ENCODE assay signal across 13 cellular contexts in the genomic region with DNA sequence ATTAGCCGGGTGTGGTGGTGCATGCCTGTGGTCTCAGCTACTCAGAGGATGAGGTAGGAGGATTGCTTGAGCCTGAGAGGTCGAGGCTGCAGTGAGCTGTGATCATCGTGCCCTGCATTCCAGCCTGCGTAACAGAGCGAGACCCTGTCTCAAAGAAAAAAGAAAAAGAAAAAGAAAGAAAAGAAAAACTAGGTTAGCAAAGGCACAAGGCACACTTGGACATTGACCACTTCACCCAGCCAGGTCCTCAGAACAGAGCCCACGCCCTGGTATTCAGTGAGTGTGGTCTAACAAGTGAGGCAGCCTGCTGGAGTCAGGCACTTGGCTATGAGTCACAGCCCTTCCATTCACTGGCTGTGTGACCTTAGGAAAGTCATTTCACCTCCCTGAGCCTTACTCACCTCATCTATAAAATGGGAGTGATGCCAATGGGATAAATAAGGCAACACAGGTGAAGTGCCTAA. TPM values are rescaled to one million over a fixed set of nuclear protein-coding genes. Genes with fewer than 3 reads are reported as not detected.
DNase-seq lines count a peak whose midpoint lies in the region; ATAC-seq, FAIRE-seq and TF ChIP-seq lines count a peak whose summit lies in the region.
"Had no signal": no experiment of that assay in that cellular context is flagged by ENCODE, and none has a peak within 500 bp of the region (broad histone marks: within the 10 kb centered on the region; RNA-seq: fewer than 3 reads in every experiment).

No MANE protein-coding gene starts in this region.

- H3K9me3 Mint-ChIP-seq in astrocyte (ENCODE audit: unreplicated experiment), result peaks cover 2% of the 10 kb centered on the region
- H3K9me3 Mint-ChIP-seq: CD4-positive, alpha-beta T cell had no signal

- POLR2A ChIA-PET in HCT116 (lab: Charles Lee), result no interaction called here

- TF ChIP-seq RAD21 in HCT116 (IDR thresholded peaks at IDR 0.05; ENCODE audit: low read depth), result no peak

- H3K9me3 ChIP-seq in HCT116 (ENCODE audit: control insufficient read depth in 1 of 2, insufficient read depth in 1 of 2, low read depth in 1 of 2, low read length in 2 of 2) (no peaks in the 10 kb centered on the region), astrocyte (ENCODE audit: insufficient read depth, low read depth, low read length) (no peaks in the 10 kb centered on the region)

- BruUV-seq in HCT116 (replicated peaks; lab: Mats Ljungman, UMichigan), result no TSS peak

- H3K9me2 ChIP-seq in HCT116 (ENCODE audit: insufficient read depth), result no peaks in the 10 kb centered on the region

- no peak for TF ChIP-seq POLR2A in HCT116 (IDR thresholded peaks at IDR 0.05; ENCODE audit: borderline replicate concordance, extremely low read depth, insufficient read depth, insufficient read length)

- H3K9ac ChIP-seq in HCT116 (ENCODE audit: low read length) (peak overlapping the region; percentile 7; the same call in 1 of the 2 replicates), astrocyte (ENCODE audit: low read length) (no peak overlapping the region)

- RAD21 ChIA-PET in HCT116 (lab: Charles Lee; ENCODE audit: low non-redundant PET in 1 of 2, low total read pairs in 2 of 2, uncharacterized antibody in 2 of 2, unreplicated experiment in 2 of 2), result no interaction called here

- H3K36me3 ChIP-seq in HCT116 (ENCODE audit: control insufficient read depth in 1 of 2, insufficient read depth in 2 of 2, low read length in 2 of 2) (no peaks in the 10 kb centered on the region), astrocyte (ENCODE audit: insufficient read depth, low read length) (no peaks in the 10 kb centered on the region)

- DNase-seq in ACHN (peak; percentile 14), HCT116 (ENCODE audit: low read depth, low spot score) (peak; percentile 59), astrocyte (ENCODE audit: low read depth) (peak; percentile 83), islet precursor cell (peak; percentile 72), head of caudate nucleus (no peak), GM19239 (ENCODE audit: insufficient read length, low spot score) (no peak)
- DNase-seq: CD4-positive, alpha-beta T cell; hippocampal formation; NCI-H187 treated with DMSO at 0.1 percent for 48 hours had no signal

- H3K4me1 Mint-ChIP-seq in astrocyte (ENCODE audit: low read depth, unreplicated experiment), result peaks cover 15% of the 10 kb centered on the region

- H3K27ac Mint-ChIP-seq in astrocyte (ENCODE audit: unreplicated experiment), result peak overlapping the region; percentile 94
- H3K27ac Mint-ChIP-seq: CD4-positive, alpha-beta T cell had no signal

- TF ChIP-seq CTCF in HCT116 (IDR thresholded peaks at IDR 0.05 in 2 of 3, conservative IDR thresholded peaks at IDR 0.05 in 1 of 3; ENCODE audit: borderline replicate concordance in 1 of 3, insufficient read depth in 1 of 3, low read depth in 2 of 3, low read length in 2 of 3), result no peak
- no peak for TF ChIP-seq CTCF in astrocyte (IDR thresholded peaks at IDR 0.05; ENCODE audit: insufficient read depth, low read depth, low read length)

- ATAC-seq in HCT116 (peak; percentile 85), GM21529 (IDR thresholded peaks at IDR 0.05; ENCODE audit: unreplicated experiment) (no peak), GM18502 (IDR thresholded peaks at IDR 0.05; ENCODE audit: poor library complexity, unreplicated experiment) (no peak)

- H3K27ac ChIP-seq in HCT116 (ENCODE audit: low read depth, low read length) (no peak overlapping the region), astrocyte (ENCODE audit: low read depth, low read length) (peak overlapping the region; percentile 32)

- H3K27me3 Mint-ChIP-seq in astrocyte (ENCODE audit: low read depth, unreplicated experiment), result peaks cover 7% of the 10 kb centered on the region
- H3K27me3 Mint-ChIP-seq: CD4-positive, alpha-beta T cell had no signal

- H3K4me3 ChIP-seq in HCT116 (replicated peaks in 1 of 2; ENCODE audit: low read depth in 1 of 2, low read length in 2 of 2) (no peak overlapping the region), astrocyte (ENCODE audit: insufficient read depth, low read depth, low read length) (no peak overlapping the region)

- no peaks in the 10 kb centered on the region for H3K27me3 ChIP-seq in HCT116 (ENCODE audit: insufficient read depth, low read length)
- H3K27me3 ChIP-seq in astrocyte (ENCODE audit: insufficient read depth, low read length), result no peaks in the 10 kb centered on the region

- H3K4me3 Mint-ChIP-seq in astrocyte (ENCODE audit: unreplicated experiment), result no peak overlapping the region
- H3K4me3 Mint-ChIP-seq: CD4-positive, alpha-beta T cell had no signal

- H3K36me3 Mint-ChIP-seq in astrocyte (ENCODE audit: low read depth, unreplicated experiment), result no peaks in the 10 kb centered on the region

- no peak overlapping the region for H2AFZ ChIP-seq in HCT116 (ENCODE audit: low read depth, low read length, poor library complexity, severe bottlenecking)
- no peak overlapping the region for H2AFZ ChIP-seq in astrocyte (ENCODE audit: low read depth, low read length)

- H4K20me1 ChIP-seq in HCT116 (ENCODE audit: insufficient read depth) (no peaks in the 10 kb centered on the region), astrocyte (ENCODE audit: insufficient read depth, low read length) (no peaks in the 10 kb centered on the region)

- CTCF ChIA-PET in HCT116 (lab: Charles Lee), result no interaction called here

- FAIRE-seq in astrocyte (lab: Jason Lieb, UNC) (no peak), GM19239 (lab: Jason Lieb, UNC) (no peak)
- FAIRE-seq: colon, TTC549 had no signal

- H3K79me2 ChIP-seq in HCT116 (ENCODE audit: insufficient read depth, low read length) (no peaks in the 10 kb centered on the region), astrocyte (ENCODE audit: insufficient read depth, low read length) (no peaks in the 10 kb centered on the region)

- in situ Hi-C loops in ACHN (cut with HindIII; ENCODE audit: low pct_ligation_motif_present, low pct_unique_long_range_greater_than_20kb, low sequenced_read_pairs), result no loop called here

- H3K4me1 ChIP-seq in HCT116 (ENCODE audit: control insufficient read depth in 1 of 2, insufficient read depth in 2 of 2, low read length in 2 of 2) (peaks cover 7 to 28% of the 10 kb centered on the region in 2 experiments), astrocyte (ENCODE audit: insufficient read depth, low read length) (peaks cover 17% of the 10 kb centered on the region)

- H3K4me2 ChIP-seq in HCT116 (ENCODE audit: low read length) (peak overlapping the region; percentile 66), astrocyte (ENCODE audit: low read length) (peak overlapping the region; percentile 55)

- intact Hi-C loops in HCT116 (cut with micrococcal nuclease) (no loop called here), head of caudate nucleus (cut with DNase I) (no loop called here)

TF ChIP-seq in HCT116, 20 proteins besides CTCF, POLR2A, EP300 and RAD21:
- TF ChIP-seq, protein P1, sequence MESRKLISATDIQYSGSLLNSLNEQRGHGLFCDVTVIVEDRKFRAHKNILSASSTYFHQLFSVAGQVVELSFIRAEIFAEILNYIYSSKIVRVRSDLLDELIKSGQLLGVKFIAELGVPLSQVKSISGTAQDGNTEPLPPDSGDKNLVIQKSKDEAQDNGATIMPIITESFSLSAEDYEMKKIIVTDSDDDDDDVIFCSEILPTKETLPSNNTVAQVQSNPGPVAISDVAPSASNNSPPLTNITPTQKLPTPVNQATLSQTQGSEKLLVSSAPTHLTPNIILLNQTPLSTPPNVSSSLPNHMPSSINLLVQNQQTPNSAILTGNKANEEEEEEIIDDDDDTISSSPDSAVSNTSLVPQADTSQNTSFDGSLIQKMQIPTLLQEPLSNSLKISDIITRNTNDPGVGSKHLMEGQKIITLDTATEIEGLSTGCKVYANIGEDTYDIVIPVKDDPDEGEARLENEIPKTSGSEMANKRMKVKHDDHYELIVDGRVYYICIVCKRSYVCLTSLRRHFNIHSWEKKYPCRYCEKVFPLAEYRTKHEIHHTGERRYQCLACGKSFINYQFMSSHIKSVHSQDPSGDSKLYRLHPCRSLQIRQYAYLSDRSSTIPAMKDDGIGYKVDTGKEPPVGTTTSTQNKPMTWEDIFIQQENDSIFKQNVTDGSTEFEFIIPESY (IDR thresholded peaks at IDR 0.05; ENCODE audit: extremely low read depth, insufficient replicate concordance, low read length), result no peak
- peak; percentile 35; the same call in 1 of the 2 replicates for TF ChIP-seq SP1 (IDR thresholded peaks at IDR 0.05; ENCODE audit: low read depth)
- TF ChIP-seq FOSL1 (IDR thresholded peaks at IDR 0.05; ENCODE audit: low read depth), result peak; percentile 52; the same call in 1 of the 2 replicates
- TF ChIP-seq MAX (IDR thresholded peaks at IDR 0.05), result 0 out of 2 replicates have a peak, but pooled peaks have one; percentile 30
- no peak for TF ChIP-seq POLR2AphosphoS5 (IDR thresholded peaks at IDR 0.05; ENCODE audit: low read depth, low read length)
- peak; percentile 85 for TF ChIP-seq CBX3 (IDR thresholded peaks at IDR 0.05; ENCODE audit: low read depth)
- TF ChIP-seq JUND (IDR thresholded peaks at IDR 0.05), result peak; percentile 68

RNA-seq across cellular contexts. Expression of gene MILR1, which starts 10.4 kb away (rescaled TPM):
- 3.8 TPM for total RNA-seq in HCT116 (2021; ENCODE audit: unreplicated experiment)
- polyA plus RNA-seq in HCT116 (2012), result 2.5 and 4.0 TPM in 2 replicates
- total RNA-seq in astrocyte, result 0.91 and 1.9 TPM in 2 replicates

RNA-seq across cellular contexts. Expression of gene POLG2, which starts 37.5 kb away (rescaled TPM):
- total RNA-seq in HCT116 (2021; ENCODE audit: unreplicated experiment) (51.5 TPM), astrocyte (13.7 and 16.2 TPM in 2 replicates)
- 14.8 and 19.2 TPM in 2 replicates for polyA plus RNA-seq in HCT116 (2012)

RNA-seq across cellular contexts. Expression of gene DDX5, which starts 46.8 kb away (rescaled TPM):
- total RNA-seq in HCT116 (2021; ENCODE audit: unreplicated experiment) (798 TPM), astrocyte (549 and 555 TPM in 2 replicates)
- 376 and 416 TPM in 2 replicates for polyA plus RNA-seq in HCT116 (2012)

RNA-seq across cellular contexts. Expression of gene CEP95, which starts 47.5 kb away (rescaled TPM):
- total RNA-seq in HCT116 (2021; ENCODE audit: unreplicated experiment) (77.0 TPM), astrocyte (29.7 and 35.2 TPM in 2 replicates)
- 53.0 and 62.1 TPM in 2 replicates for polyA plus RNA-seq in HCT116 (2012)

Comparison
In these comparisons a context has a peak if more than half of its experiments do, and no peak if none do; other contexts are left out.
1. DNase-seq: peak in ACHN (single experiment), HCT116 (single experiment), astrocyte (single experiment) and islet precursor cell (single experiment); none in head of caudate nucleus (0 of 42) and GM19239 (single experiment).